14 cellular contexts compared by ENCODE assay signal in genomic region chr16:81583893-81584705, GRCh38.
DNase-seq lines count a peak whose midpoint lies in the region; ATAC-seq and TF ChIP-seq lines count a peak whose summit lies in the region.
"Had no signal": no experiment of that assay in that cellular context is flagged by ENCODE, and none has a peak within 500 bp of the region (broad histone marks: within the 10 kb centered on the region; RNA-seq: fewer than 3 reads in every experiment).

No MANE protein-coding gene starts in this region.

- H3K9me2 ChIP-seq in HCT116 (ENCODE audit: insufficient read depth): no peaks in the 10 kb centered on the region

- TF ChIP-seq CTCF in HCT116 (IDR thresholded peaks at IDR 0.05 in 2 of 3, conservative IDR thresholded peaks at IDR 0.05 in 1 of 3; ENCODE audit: borderline replicate concordance in 1 of 3, insufficient read depth in 1 of 3, low read depth in 2 of 3, low read length in 2 of 3): no peak; a peak in 1 of 6 replicates
- TF ChIP-seq CTCF in mammary epithelial cell (conservative IDR thresholded peaks at IDR 0.05 in 1 of 2, IDR thresholded peaks at IDR 0.05 in 1 of 2; ENCODE audit: extremely low read depth in 1 of 2, insufficient read depth in 1 of 2, low read depth in 1 of 2, low read length in 2 of 2): no peak
- TF ChIP-seq CTCF in lower leg skin (IDR thresholded peaks at IDR 0.05): no peak
- TF ChIP-seq CTCF in upper lobe of left lung (IDR thresholded peaks at IDR 0.05): peak in 1 of 6 experiments; percentile 9

- no TSS peak for BruUV-seq in HCT116 (replicated peaks; lab: Mats Ljungman, UMichigan)
- no TSS peak for BruUV-seq in mammary epithelial cell (replicated peaks; lab: Mats Ljungman, UMichigan)

- H3K27me3 ChIP-seq in HCT116 (ENCODE audit: insufficient read depth, low read length) (no peaks in the 10 kb centered on the region), mammary epithelial cell (ENCODE audit: insufficient read depth, low read length) (no peaks in the 10 kb centered on the region), upper lobe of left lung (no peaks in the 10 kb centered on the region)
- H3K27me3 ChIP-seq: ovary had no signal

- intact Hi-C loops in HCT116 (cut with micrococcal nuclease): loop anchor here (2.0 kb wide), 1 partner anchor 139 kb away; no protein-coding TSS in a partner anchor
- intact Hi-C loops in mammary epithelial cell (cut with micrococcal nuclease): loop anchor here (5.0 kb wide), 3 partner anchors 92 to 137 kb away; no protein-coding TSS in a partner anchor
- intact Hi-C loops in lower leg skin (cut with DNase I; ENCODE audit: low total_unique reads): no loop called here

- POLR2A ChIA-PET in HCT116 (lab: Charles Lee): no interaction called here

- in situ Hi-C loops in mammary epithelial cell (cut with MboI; ENCODE audit: low sequenced_read_pairs in 2 of 2): no loop called here

- peaks cover 74 to 94% of the 10 kb centered on the region in 2 experiments for H3K4me1 ChIP-seq in HCT116 (ENCODE audit: control insufficient read depth in 1 of 2, insufficient read depth in 2 of 2, low read length in 2 of 2)
- peaks cover 63% of the 10 kb centered on the region for H3K4me1 ChIP-seq in mammary epithelial cell (ENCODE audit: insufficient read depth, low read length)
- peaks cover 27 to 42% (median 38%) of the 10 kb centered on the region in 4 donors for H3K4me1 ChIP-seq in upper lobe of left lung

- dilution Hi-C loops in mammary epithelial cell (cut with HindIII; ENCODE audit: low sequenced_read_pairs): no loop called here

- peak; percentile 46 for ATAC-seq in HCT116
- peak; percentile 56 to 77 for ATAC-seq in upper lobe of left lung (ENCODE audit: low FRiP score in 2 of 2)

- TF ChIP-seq EP300 in upper lobe of left lung (IDR thresholded peaks at IDR 0.05): peak in 2 of 4 donors; percentile 67 to 75

- H4K20me1 ChIP-seq in HCT116 (ENCODE audit: insufficient read depth) (no peaks in the 10 kb centered on the region), mammary epithelial cell (ENCODE audit: insufficient read depth, low read length) (no peaks in the 10 kb centered on the region)

- DNase-seq in HCT116 (ENCODE audit: low read depth, low spot score) (peak; percentile 74), mammary epithelial cell (peak; percentile 79), lower leg skin (ENCODE audit: low spot score in 2 of 2) (peak; percentile 66 to 88), upper lobe of left lung (peak in 1 of 2 donors; percentile 81), medulla oblongata (ENCODE audit: extremely low spot score) (no peak)
- DNase-seq in stimulated activated naive CD4-positive, alpha-beta T cell treated with Interleukin-2 at 50 U/mL for 16 hours (lab: John Stamatoyannopoulos, UW): no peak
- DNase-seq in activated CD4-positive, alpha-beta T cell treated with anti-CD3 and anti-CD28 coated beads for 4 hours: no peak
- DNase-seq in activated CD4-positive, alpha-beta T cell treated with anti-CD3 and anti-CD28 coated beads, Interleukin-2, amount 50 U/mL, for 4 hours: no peak
- DNase-seq: activated CD4-positive, alpha-beta memory T cell treated with anti-CD3 and anti-CD28 coated beads for 36 hours; activated naive CD8-positive, alpha-beta T cell treated with anti-CD3 and anti-CD28 coated beads, Interleukin-2, amount 10 ng/mL, durations not matched to agents 7 days and 5 days; DMS 273 treated with DMSO at 0.1 percent for 48 hours; NK-92 treated with Interleukin-12 subunit alpha and Interleukin-12 subunit beta, amount 100 ng/mL, for 24 hours; ovary had no signal

- peak overlapping the region; percentile 56 for H3K9ac ChIP-seq in HCT116 (ENCODE audit: low read length)
- H3K9ac ChIP-seq in mammary epithelial cell (ENCODE audit: insufficient read depth, low read length): peak overlapping the region; percentile 62

- no peak for TF ChIP-seq POLR2A in HCT116 (IDR thresholded peaks at IDR 0.05; ENCODE audit: borderline replicate concordance, extremely low read depth, insufficient read depth, insufficient read length)
- TF ChIP-seq POLR2A in lower leg skin (IDR thresholded peaks at IDR 0.05): no peak
- no peak for TF ChIP-seq POLR2A in upper lobe of left lung (IDR thresholded peaks at IDR 0.05)

- RAD21 ChIA-PET in HCT116 (lab: Charles Lee; ENCODE audit: low non-redundant PET in 1 of 2, low total read pairs in 2 of 2, uncharacterized antibody in 2 of 2, unreplicated experiment in 2 of 2): no interaction called here

- H3K9me3 ChIP-seq in HCT116 (ENCODE audit: control insufficient read depth in 1 of 2, insufficient read depth in 1 of 2, low read depth in 1 of 2, low read length in 2 of 2) (no peaks in the 10 kb centered on the region), mammary epithelial cell (replicated peaks; ENCODE audit: insufficient read depth, low read length) (no peaks in the 10 kb centered on the region), upper lobe of left lung (no peaks in the 10 kb centered on the region)
- H3K9me3 ChIP-seq: ovary, thoracic aorta had no signal

- H3K4me3 ChIP-seq in HCT116 (replicated peaks in 1 of 2; ENCODE audit: low read depth in 1 of 2, low read length in 2 of 2) (peak overlapping the region in 1 of 2 experiments; percentile 9; a peak in 2 of 4 replicates), mammary epithelial cell (replicated peaks in 1 of 3; ENCODE audit: insufficient read depth in 1 of 3, low read depth in 2 of 3, low read length in 3 of 3) (no peak overlapping the region), lower leg skin (ENCODE audit: low read depth, poor library complexity, severe bottlenecking) (no peak overlapping the region), upper lobe of left lung (no peak overlapping the region)
- H3K4me3 ChIP-seq: ovary, thoracic aorta had no signal

- H3K36me3 ChIP-seq in HCT116 (ENCODE audit: control insufficient read depth in 1 of 2, insufficient read depth in 2 of 2, low read length in 2 of 2): no peaks in the 10 kb centered on the region
- no peaks in the 10 kb centered on the region for H3K36me3 ChIP-seq in mammary epithelial cell (ENCODE audit: insufficient read depth, low read length)
- H3K36me3 ChIP-seq in upper lobe of left lung: no peaks in the 10 kb centered on the region
- H3K36me3 ChIP-seq: ovary, thoracic aorta had no signal

- H3K27ac ChIP-seq in HCT116 (ENCODE audit: low read depth, low read length) (peak overlapping the region; percentile 69), mammary epithelial cell (ENCODE audit: insufficient read depth, low read depth, low read length) (peak overlapping the region; percentile 97), upper lobe of left lung (peak overlapping the region; percentile 62 to 86 (median 74))
- H3K27ac ChIP-seq: thoracic aorta had no signal

- 56% methylated on average over 16 of the region's 18 CpGs for WGBS in mammary epithelial cell (ENCODE audit: low coverage, missing lambda C conversion rate)
- 56 to 63% methylated on average over 18 of the region's 18 CpGs for WGBS in lower leg skin, 2 donors
- 64 to 65% methylated on average over 18 of the region's 18 CpGs for WGBS in upper lobe of left lung, 2 donors

- peaks cover 70% of the 10 kb centered on the region for H3K79me2 ChIP-seq in HCT116 (ENCODE audit: insufficient read depth, low read length)
- peaks cover 94% of the 10 kb centered on the region for H3K79me2 ChIP-seq in mammary epithelial cell (ENCODE audit: insufficient read depth, low read length)

- CTCF ChIA-PET in HCT116 (lab: Charles Lee) (interaction anchor here (0.8 to 1.0 kb wide), 2 partner anchors 133 to 140 kb away, joined by 3 read pairs; no protein-coding TSS in a partner anchor), mammary epithelial cell (lab: Charles Lee; ENCODE audit: low non-redundant PET) (interaction anchor here (0.6 kb wide), 1 partner anchor 74 kb away, joined by 4 read pairs; no protein-coding TSS in a partner anchor)

- H2AFZ ChIP-seq in HCT116 (ENCODE audit: low read depth, low read length, poor library complexity, severe bottlenecking) (no peak overlapping the region), mammary epithelial cell (ENCODE audit: low read depth, low read length) (no peak overlapping the region)

- TF ChIP-seq RAD21 in HCT116 (IDR thresholded peaks at IDR 0.05; ENCODE audit: low read depth): no peak

- H3K4me2 ChIP-seq in HCT116 (ENCODE audit: low read length): peak overlapping the region; percentile 73
- peak overlapping the region; percentile 56 for H3K4me2 ChIP-seq in mammary epithelial cell (ENCODE audit: insufficient read depth, low read depth, low read length)

TF ChIP-seq in HCT116, 20 proteins besides CTCF, POLR2A, EP300 and RAD21:
- TF ChIP-seq CBX3 (IDR thresholded peaks at IDR 0.05; ENCODE audit: low read depth) (no peak), TCF7L2 (IDR thresholded peaks at IDR 0.05; ENCODE audit: borderline replicate concordance, extremely low read depth, insufficient read depth, insufficient read length) (no peak), YY1 (IDR thresholded peaks at IDR 0.05; ENCODE audit: extremely low read depth, insufficient replicate concordance, low read depth, low read length) (peak; percentile 23), POLR2AphosphoS5 (IDR thresholded peaks at IDR 0.05; ENCODE audit: low read depth, low read length) (peak; percentile 43)

Comparison
In these comparisons a context has a peak if more than half of its experiments do, and no peak if none do; other contexts are left out.
1. DNase-seq: peak in HCT116 (single experiment), mammary epithelial cell (single experiment) and lower leg skin (2 of 2); none in stimulated activated naive CD4-positive, alpha-beta T cell treated with Interleukin-2 at 50 U/mL for 16 hours (single experiment), activated CD4-positive, alpha-beta T cell treated with anti-CD3 and anti-CD28 coated beads for 4 hours (0 of 2), activated CD4-positive, alpha-beta T cell treated with anti-CD3 and anti-CD28 coated beads, Interleukin-2, amount 50 U/mL, for 4 hours (0 of 2) and medulla oblongata (single experiment).
2. Peak in every context shown above with its lines, with median percentiles within 50 percentile points of each other: H3K27ac ChIP-seq.